Comparison of ENCODE assay signal across 11 cellular contexts in the genomic region with DNA sequence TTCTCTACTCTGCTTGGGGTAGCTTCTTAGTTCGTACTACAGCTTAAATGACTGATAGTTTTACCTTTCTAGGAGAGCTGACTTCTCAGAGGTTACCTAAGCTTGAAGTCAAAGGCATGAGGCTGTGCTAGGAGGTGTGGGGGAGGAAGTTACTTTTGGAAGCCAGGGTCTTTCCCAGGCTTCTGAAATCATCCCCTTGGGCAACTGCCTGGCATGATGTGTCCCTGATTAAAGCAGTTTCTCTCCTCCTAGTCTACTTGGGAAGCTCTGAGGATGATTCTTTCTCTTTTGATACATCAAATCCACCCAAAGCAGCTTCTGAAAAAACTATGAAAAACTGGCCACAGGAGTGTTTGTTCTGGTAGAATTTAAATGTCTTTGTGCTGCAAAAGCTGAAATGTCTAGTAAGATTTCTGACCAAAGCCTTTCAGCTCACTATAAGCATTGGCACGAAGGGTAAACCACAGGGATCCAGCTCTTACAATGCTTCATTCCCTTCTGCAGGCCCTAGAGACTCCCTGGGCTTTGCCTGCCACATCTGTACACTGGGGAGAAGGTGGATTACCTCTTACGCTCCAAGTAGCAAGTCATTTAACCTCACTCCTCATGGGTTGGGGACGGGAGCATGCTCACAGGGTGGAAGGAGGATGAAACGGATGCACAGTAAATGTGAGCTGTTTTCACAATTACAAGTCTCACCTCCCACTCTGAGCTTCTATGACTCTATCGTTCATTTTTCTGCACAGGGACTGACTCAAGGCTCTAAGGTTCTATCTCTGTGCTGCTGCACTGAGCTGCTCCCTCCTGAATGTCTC. TPM values are rescaled to one million over a fixed set of nuclear protein-coding genes. Genes with fewer than 3 reads are reported as not detected.
A peak's percentile ranks its signal among the peaks of the same experiment; 100 is the strongest.
DNase-seq lines count a peak whose midpoint lies in the region; ATAC-seq and TF ChIP-seq lines count a peak whose summit lies in the region.
"Had no signal": no experiment of that assay in that cellular context is flagged by ENCODE, and none has a peak within 500 bp of the region (broad histone marks: within the 10 kb centered on the region; RNA-seq: fewer than 3 reads in every experiment).

No MANE protein-coding gene starts in this region.

- peak; percentile 38 for ATAC-seq in HG03066 (IDR thresholded peaks at IDR 0.05; ENCODE audit: low read depth, unreplicated experiment)
- no peak for ATAC-seq in right lobe of liver
- no peak for ATAC-seq in HG02763 (IDR thresholded peaks at IDR 0.05; ENCODE audit: unreplicated experiment)

- H3K27ac Mint-ChIP-seq in activated naive CD4-positive, alpha-beta T cell treated with anti-CD3 and anti-CD28 coated beads for 36 hours: peak overlapping the region; percentile 38

- TF ChIP-seq CTCF in right lobe of liver (IDR thresholded peaks at IDR 0.05): no peak

- H3K36me3 Mint-ChIP-seq in activated naive CD4-positive, alpha-beta T cell treated with anti-CD3 and anti-CD28 coated beads for 36 hours (ENCODE audit: low read depth): no peaks in the 10 kb centered on the region

- H3K27ac ChIP-seq in right lobe of liver: no peak overlapping the region

- no peaks in the 10 kb centered on the region for H3K9me3 ChIP-seq in right lobe of liver

- intact Hi-C loops in activated naive CD4-positive, alpha-beta T cell treated with anti-CD3 and anti-CD28 coated beads for 36 hours (cut with micrococcal nuclease): loop anchor here (1.0 to 10.0 kb wide), 4 partner anchors 56 to 353 kb away; no protein-coding TSS in a partner anchor
- intact Hi-C loops in right lobe of liver (cut with DNase I): no loop called here

- H3K36me3 ChIP-seq in right lobe of liver: no peaks in the 10 kb centered on the region

- no peak for TF ChIP-seq POLR2A in right lobe of liver (IDR thresholded peaks at IDR 0.05)

- CTCF ChIA-PET in activated naive CD4-positive, alpha-beta T cell treated with anti-CD3 and anti-CD28 coated beads for 36 hours (lab: Charles Lee): interaction anchor here (0.5 to 4.2 kb wide), 17 partner anchors 11 to 130 kb away, joined by 3 to 22 read pairs (median 4); no protein-coding TSS in a partner anchor

- no peaks in the 10 kb centered on the region for H3K27me3 Mint-ChIP-seq in activated naive CD4-positive, alpha-beta T cell treated with anti-CD3 and anti-CD28 coated beads for 36 hours (ENCODE audit: low read depth)

- DNase-seq in ELR (ENCODE audit: low read depth): peak; percentile 53
- DNase-seq in activated naive CD4-positive, alpha-beta T cell treated with anti-CD3 and anti-CD28 coated beads for 36 hours: peak; percentile 88
- DNase-seq in stimulated activated CD4-positive, alpha-beta T cell treated with anti-CD3 and anti-CD28 coated beads, Interleukin-12 subunit alpha, Interleukin-12 subunit beta, amount 100 ng/mL, for 24 hours (ENCODE audit: low read depth in 2 of 2): peak; percentile 44 to 57
- no peak for DNase-seq in NCI-H510A treated with DMSO at 0.1 percent for 48 hours (lab: John Stamatoyannopoulos, UW)
- no peak for DNase-seq in right lobe of liver
- DNase-seq in NCI-H345 treated with DMSO at 0.1 percent for 48 hours (lab: John Stamatoyannopoulos, UW; ENCODE audit: unreplicated experiment): no peak
- DNase-seq: DMS 273 treated with DMSO at 0.1 percent for 48 hours, NCI-H526 had no signal

- no peak overlapping the region for H3K4me3 Mint-ChIP-seq in activated naive CD4-positive, alpha-beta T cell treated with anti-CD3 and anti-CD28 coated beads for 36 hours

- H3K9me3 Mint-ChIP-seq in activated naive CD4-positive, alpha-beta T cell treated with anti-CD3 and anti-CD28 coated beads for 36 hours: no peaks in the 10 kb centered on the region

- 42% methylated on average over 5 of the region's 6 CpGs for WGBS in right lobe of liver (ENCODE audit: insufficient coverage, low coverage, low lambda C conversion rate, missing lambda C conversion rate)

- H3K4me3 ChIP-seq in right lobe of liver: no peak overlapping the region
- H3K4me3 ChIP-seq: skin epidermis had no signal

- H3K27me3 ChIP-seq in right lobe of liver: no peaks in the 10 kb centered on the region

- H3K4me1 Mint-ChIP-seq in activated naive CD4-positive, alpha-beta T cell treated with anti-CD3 and anti-CD28 coated beads for 36 hours (ENCODE audit: low read depth): peaks cover 75% of the 10 kb centered on the region

- H3K4me1 ChIP-seq in right lobe of liver: no peaks in the 10 kb centered on the region

RNA-seq across cellular contexts. Expression of a gene that starts 59.6 kb away (rescaled TPM):
- total RNA-seq in activated naive CD4-positive, alpha-beta T cell treated with anti-CD3 and anti-CD28 coated beads for 36 hours: 10 to 100 TPM; 36.9 to 41.0 TPM
- total RNA-seq in right lobe of liver: 10 to 100 TPM in 1 of 6 experiments, 1 to 10 TPM in 5; 2.9 to 18.3 (median 4.3) TPM

Comparison
In these comparisons a context has a peak if more than half of its experiments do, and no peak if none do; other contexts are left out.
1. DNase-seq: peak in ELR (single experiment), activated naive CD4-positive, alpha-beta T cell treated with anti-CD3 and anti-CD28 coated beads for 36 hours (single experiment) and stimulated activated CD4-positive, alpha-beta T cell treated with anti-CD3 and anti-CD28 coated beads, Interleukin-12 subunit alpha, Interleukin-12 subunit beta, amount 100 ng/mL, for 24 hours (2 of 2); none in NCI-H510A treated with DMSO at 0.1 percent for 48 hours (single experiment), right lobe of liver (0 of 3) and NCI-H345 treated with DMSO at 0.1 percent for 48 hours (single experiment).